1 cellular context compared by ENCODE assay signal in genomic region chr11:2203440-2204259, GRCh38.
TF ChIP-seq lines count a peak whose summit lies in the region.

No MANE protein-coding gene starts in this region.

TF ChIP-seq in HepG2, 621 proteins besides CTCF, POLR2A, EP300 and RAD21 (continued from another document and continues in another):
- no peak for TF ChIP-seq ATF4 (CRISPR knock-in tag; IDR thresholded peaks at IDR 0.05)
- TF ChIP-seq HIVEP1 (CRISPR knock-in tag; IDR thresholded peaks at IDR 0.05): no peak
- TF ChIP-seq SAP130 (CRISPR knock-in tag; IDR thresholded peaks at IDR 0.05; ENCODE audit: low read depth): peak; percentile 48; the same call in 1 of the 2 replicates
- TF ChIP-seq ZNF10 (CRISPR knock-in tag; IDR thresholded peaks at IDR 0.05; ENCODE audit: borderline replicate concordance, low read depth): no peak
- TF ChIP-seq MYC (CRISPR knock-in tag; IDR thresholded peaks at IDR 0.05; ENCODE audit: borderline replicate concordance): no peak
- no peak for TF ChIP-seq ZNF44 (CRISPR knock-in tag; IDR thresholded peaks at IDR 0.05)
- TF ChIP-seq ZMYM4 (CRISPR knock-in tag; IDR thresholded peaks at IDR 0.05): no peak
- no peak for TF ChIP-seq ZNF260 (CRISPR knock-in tag; IDR thresholded peaks at IDR 0.05; ENCODE audit: borderline replicate concordance, low read depth)
- no peak for TF ChIP-seq SNAPC2 (CRISPR knock-in tag; IDR thresholded peaks at IDR 0.05)
- TF ChIP-seq GTF3A (CRISPR knock-in tag; conservative IDR thresholded peaks at IDR 0.05): no peak
- TF ChIP-seq NONO (IDR thresholded peaks at IDR 0.05): no peak
- TF ChIP-seq NONO (CRISPR knock-in tag; conservative IDR thresholded peaks at IDR 0.05): no peak
- no peak for TF ChIP-seq ZNF577 (CRISPR knock-in tag; IDR thresholded peaks at IDR 0.05; ENCODE audit: borderline replicate concordance, low read depth)
- no peak for TF ChIP-seq MEIS1 (CRISPR knock-in tag; IDR thresholded peaks at IDR 0.05; ENCODE audit: borderline replicate concordance)
- no peak for TF ChIP-seq HNRNPUL1 (IDR thresholded peaks at IDR 0.05; ENCODE audit: low read depth, low read length)
- TF ChIP-seq ZNF839 (CRISPR knock-in tag; IDR thresholded peaks at IDR 0.05; ENCODE audit: borderline replicate concordance): no peak
- no peak for TF ChIP-seq PLRG1 (conservative IDR thresholded peaks at IDR 0.05)
- TF ChIP-seq PREB (CRISPR knock-in tag; IDR thresholded peaks at IDR 0.05): no peak
- peak; percentile 53; the same call in 1 of the 2 replicates for TF ChIP-seq TAF1 (CRISPR knock-in tag; IDR thresholded peaks at IDR 0.05)
- no peak for TF ChIP-seq ZNF431 (CRISPR knock-in tag; IDR thresholded peaks at IDR 0.05; ENCODE audit: borderline replicate concordance, low read depth)
- TF ChIP-seq ZNF616 (CRISPR knock-in tag; IDR thresholded peaks at IDR 0.05; ENCODE audit: low read depth): no peak
- TF ChIP-seq ZNF652 (CRISPR knock-in tag; IDR thresholded peaks at IDR 0.05; ENCODE audit: borderline replicate concordance, low read depth): no peak
- no peak for TF ChIP-seq PRPF4 (IDR thresholded peaks at IDR 0.05; ENCODE audit: low read depth, low read length, poor library complexity, severe bottlenecking)
- no peak for TF ChIP-seq ZNF570 (CRISPR knock-in tag; IDR thresholded peaks at IDR 0.05; ENCODE audit: borderline replicate concordance)
- peak; percentile 42; the same call in 1 of the 2 replicates for TF ChIP-seq KDM2A (CRISPR knock-in tag; IDR thresholded peaks at IDR 0.05; ENCODE audit: borderline replicate concordance, low read depth)
- peak; percentile 92 for TF ChIP-seq ZNF687 (CRISPR knock-in tag; IDR thresholded peaks at IDR 0.05)
- TF ChIP-seq CENPT (CRISPR knock-in tag; IDR thresholded peaks at IDR 0.05; ENCODE audit: low read depth): no peak
- peak; percentile 75; the same call in 1 of the 2 replicates for TF ChIP-seq HNRNPL (IDR thresholded peaks at IDR 0.05; ENCODE audit: low read depth, low read length)
- no peak for TF ChIP-seq CEBPG (CRISPR knock-in tag; IDR thresholded peaks at IDR 0.05)
- TF ChIP-seq KDM4B (CRISPR knock-in tag; IDR thresholded peaks at IDR 0.05): no peak
- no peak for TF ChIP-seq GRHL1 (CRISPR knock-in tag; conservative IDR thresholded peaks at IDR 0.05)
- no peak for TF ChIP-seq DNMT3B (CRISPR knock-in tag; conservative IDR thresholded peaks at IDR 0.05)
- TF ChIP-seq ZNF841 (CRISPR knock-in tag; IDR thresholded peaks at IDR 0.05; ENCODE audit: borderline replicate concordance): no peak
- 0 out of 2 replicates have a peak, but pooled peaks have one; percentile 26 for TF ChIP-seq ZNF143 (CRISPR knock-in tag; IDR thresholded peaks at IDR 0.05)
- TF ChIP-seq ZBTB7B (CRISPR knock-in tag; IDR thresholded peaks at IDR 0.05): peak; percentile 75
- TF ChIP-seq SOX6 (IDR thresholded peaks at IDR 0.05): no peak
- TF ChIP-seq SOX6 (CRISPR knock-in tag; IDR thresholded peaks at IDR 0.05): peak; percentile 78
- peak; percentile 32; the same call in 1 of the 2 replicates for TF ChIP-seq THAP11 (CRISPR knock-in tag; IDR thresholded peaks at IDR 0.05)
- no peak; the same call in 1 of the 2 replicates for TF ChIP-seq HDAC1 (CRISPR knock-in tag; IDR thresholded peaks at IDR 0.05)
- no peak for TF ChIP-seq ZNF83 (CRISPR knock-in tag; IDR thresholded peaks at IDR 0.05; ENCODE audit: borderline replicate concordance)
- no peak for TF ChIP-seq PHF20 (CRISPR knock-in tag; IDR thresholded peaks at IDR 0.05)
- TF ChIP-seq ARNTL (CRISPR knock-in tag; IDR thresholded peaks at IDR 0.05): peak; percentile 48; the same call in 1 of the 2 replicates
- no peak for TF ChIP-seq SRSF4 (IDR thresholded peaks at IDR 0.05; ENCODE audit: low read depth, low read length, poor library complexity, severe bottlenecking)
- TF ChIP-seq PPARG (CRISPR knock-in tag; conservative IDR thresholded peaks at IDR 0.05): no peak
- no peak for TF ChIP-seq KLF16 (CRISPR knock-in tag; IDR thresholded peaks at IDR 0.05)
- TF ChIP-seq ZNF724P (CRISPR knock-in tag; IDR thresholded peaks at IDR 0.05; ENCODE audit: borderline replicate concordance): no peak
- TF ChIP-seq PRDM10 (CRISPR knock-in tag; IDR thresholded peaks at IDR 0.05; ENCODE audit: low read depth): 0 out of 2 replicates have a peak, but pooled peaks have one; percentile 19
- TF ChIP-seq TBP (CRISPR knock-in tag; IDR thresholded peaks at IDR 0.05): no peak
- TF ChIP-seq TSC22D2 (CRISPR knock-in tag; IDR thresholded peaks at IDR 0.05; ENCODE audit: borderline replicate concordance): no peak
- no peak for TF ChIP-seq ZNF207 (IDR thresholded peaks at IDR 0.05; ENCODE audit: borderline replicate concordance)
- no peak; the same call in 1 of the 2 replicates for TF ChIP-seq SNAI1 (CRISPR knock-in tag; IDR thresholded peaks at IDR 0.05; ENCODE audit: borderline replicate concordance)
- no peak for TF ChIP-seq ZNF317 (CRISPR knock-in tag; IDR thresholded peaks at IDR 0.05)
- TF ChIP-seq ZNF563 (CRISPR knock-in tag; IDR thresholded peaks at IDR 0.05): 0 out of 2 replicates have a peak, but pooled peaks have one; percentile 25
- peak; percentile 97 for TF ChIP-seq AGO2 (optimal IDR thresholded peaks at IDR 0.05; ENCODE audit: low read depth, low read length)
- TF ChIP-seq MNT (IDR thresholded peaks at IDR 0.05): no peak
- peak; percentile 29; the same call in 1 of the 2 replicates for TF ChIP-seq STAT6 (CRISPR knock-in tag; IDR thresholded peaks at IDR 0.05; ENCODE audit: borderline replicate concordance)
- TF ChIP-seq TAF15 (IDR thresholded peaks at IDR 0.05; ENCODE audit: low read depth, low read length, poor library complexity, severe bottlenecking): no peak
- no peak for TF ChIP-seq ARNT2 (CRISPR knock-in tag; IDR thresholded peaks at IDR 0.05; ENCODE audit: low read depth)
- TF ChIP-seq ZNF460 (CRISPR knock-in tag; IDR thresholded peaks at IDR 0.05; ENCODE audit: borderline replicate concordance): no peak
- TF ChIP-seq NFKB2 (CRISPR knock-in tag; IDR thresholded peaks at IDR 0.05; ENCODE audit: borderline replicate concordance): no peak
- TF ChIP-seq MIER3 (CRISPR knock-in tag; IDR thresholded peaks at IDR 0.05; ENCODE audit: borderline replicate concordance): no peak
